ENCODE assay signal across 16 cellular contexts in genomic region chr17:8855477-8856204, GRCh38. TPM values are rescaled to one million over a fixed set of nuclear protein-coding genes. Genes with fewer than 3 reads are reported as not detected.
DNase-seq lines count a peak whose midpoint lies in the region; ATAC-seq and TF ChIP-seq lines count a peak whose summit lies in the region.
"Had no signal": no experiment of that assay in that cellular context is flagged by ENCODE, and none has a peak within 500 bp of the region (broad histone marks: within the 10 kb centered on the region; RNA-seq: fewer than 3 reads in every experiment).

No MANE protein-coding gene starts in this region.

- H3K4me3 Mint-ChIP-seq in Caco-2 (ENCODE audit: unreplicated experiment) = no peak overlapping the region
- H3K4me3 Mint-ChIP-seq: naive thymus-derived CD4-positive, alpha-beta T cell had no signal

- H3K4me1 ChIP-seq in SK-N-SH (ENCODE audit: control insufficient read depth in 1 of 2, insufficient read depth in 2 of 2, low read depth in 1 of 2, low read length in 1 of 2) (peaks cover 0 to 2% of the 10 kb centered on the region in 2 experiments; a peak in 1 of 4 replicates), Caco-2 (no peaks in the 10 kb centered on the region; the same call in 1 of the 2 replicates)

- no peaks in the 10 kb centered on the region for H3F3A ChIP-seq in SK-N-SH (replicated peaks; ENCODE audit: insufficient read depth)

- POLR2A ChIA-PET in SK-N-SH (lab: Yijun Ruan, JAX) = no interaction called here
- POLR2A ChIA-PET in Caco-2 (lab: Charles Lee) = no interaction called here

- no peaks in the 10 kb centered on the region for H3K36me3 ChIP-seq in SK-N-SH (replicated peaks in 1 of 2; ENCODE audit: control insufficient read depth in 1 of 2, insufficient read depth in 2 of 2, low read length in 1 of 2)
- no peaks in the 10 kb centered on the region for H3K36me3 ChIP-seq in Caco-2 (ENCODE audit: control insufficient read depth, insufficient read depth, low read length)
- H3K36me3 ChIP-seq: SJSA1 had no signal

- BruUV-seq in Caco-2 (replicated peaks; lab: Mats Ljungman, UMichigan) = no TSS peak

- H3K4me1 Mint-ChIP-seq in Caco-2 (ENCODE audit: low read depth, unreplicated experiment) = no peaks in the 10 kb centered on the region

- TF ChIP-seq CTCF in SK-N-SH (IDR thresholded peaks at IDR 0.05) (no peak), GM20000 (IDR thresholded peaks at IDR 0.05; ENCODE audit: extremely low read depth, missing control alignments) (no peak), Caco-2 (IDR thresholded peaks at IDR 0.05; ENCODE audit: insufficient read depth in 1 of 2, low read depth in 1 of 2, low read length in 1 of 2, severe bottlenecking in 1 of 2, unreplicated experiment in 1 of 2) (no peak)

- no peaks in the 10 kb centered on the region for H3K36me3 Mint-ChIP-seq in Caco-2 (ENCODE audit: insufficient read depth, unreplicated experiment)

- no peak for ATAC-seq in SK-N-SH treated with all-trans-retinoic acid at 6 μM for 48 hours
- ATAC-seq in HG03196 (IDR thresholded peaks at IDR 0.05; ENCODE audit: unreplicated experiment) = peak; percentile 30
- ATAC-seq: naive thymus-derived CD4-positive, alpha-beta T cell had no signal

- H3K4me3 ChIP-seq in SK-N-SH (ENCODE audit: low read depth in 2 of 2, low read length in 1 of 2) (no peak overlapping the region), Caco-2 (ENCODE audit: low read depth, low read length) (no peak overlapping the region)
- H3K4me3 ChIP-seq: SJSA1 had no signal

- no peaks in the 10 kb centered on the region for H3K79me2 ChIP-seq in SK-N-SH (ENCODE audit: insufficient read depth)

- TF ChIP-seq EP300 in SK-N-SH (IDR thresholded peaks at IDR 0.05; ENCODE audit: borderline replicate concordance in 1 of 2, low read depth in 1 of 2, low read length in 1 of 2) = no peak

- no peaks in the 10 kb centered on the region for H3K9me2 ChIP-seq in SK-N-SH

- H3K4me2 ChIP-seq in SK-N-SH = peak overlapping the region; percentile 19; the same call in 1 of the 2 replicates

- no peaks in the 10 kb centered on the region for H3K27me3 Mint-ChIP-seq in Caco-2 (ENCODE audit: insufficient read depth, unreplicated experiment)
- H3K27me3 Mint-ChIP-seq: naive thymus-derived CD4-positive, alpha-beta T cell had no signal

- no peak overlapping the region for H3K27ac ChIP-seq in SK-N-SH (ENCODE audit: low read depth in 2 of 2, low read length in 1 of 2)
- H3K27ac ChIP-seq: SJSA1 had no signal

- H2AFZ ChIP-seq in SK-N-SH (ENCODE audit: low read depth) = no peak overlapping the region

- intact Hi-C loops in Caco-2 (cut with micrococcal nuclease; ENCODE audit: unreplicated experiment) = no loop called here

- no peak overlapping the region for H3K27ac Mint-ChIP-seq in Caco-2 (ENCODE audit: unreplicated experiment)
- H3K27ac Mint-ChIP-seq: naive thymus-derived CD4-positive, alpha-beta T cell had no signal

- no peaks in the 10 kb centered on the region for H4K20me1 ChIP-seq in SK-N-SH (ENCODE audit: insufficient read depth)

- 18% methylated on average over 17 of the region's 17 CpGs for WGBS in SK-N-SH (ENCODE audit: low lambda C conversion rate)

- CTCF ChIA-PET in SK-N-SH (lab: Yijun Ruan, JAX) (no interaction called here), Caco-2 (lab: Charles Lee) (no interaction called here)

- no peaks in the 10 kb centered on the region for H3K9me3 ChIP-seq in SK-N-SH
- H3K9me3 ChIP-seq in Caco-2 = no peaks in the 10 kb centered on the region
- H3K9me3 ChIP-seq: SJSA1 had no signal

- H3K27me3 ChIP-seq in SK-N-SH (ENCODE audit: insufficient read depth) = peaks cover 11% of the 10 kb centered on the region; the same call in 1 of the 2 replicates
- H3K27me3 ChIP-seq in Caco-2 (replicated peaks; ENCODE audit: control insufficient read depth, insufficient read depth, low read length) = no peaks in the 10 kb centered on the region
- H3K27me3 ChIP-seq: SJSA1 had no signal

- no peak for TF ChIP-seq RAD21 in SK-N-SH (IDR thresholded peaks at IDR 0.05; ENCODE audit: low read length)

- DNase-seq in SK-N-SH (no peak), GM20000 (ENCODE audit: low spot score) (peak; percentile 50), putamen (ENCODE audit: low spot score) (peak; percentile 25), Caco-2 (no peak), cerebellar nuclear complex (lab: John Stamatoyannopoulos, UW) (no peak), NCI-H526 treated with DMSO at 0.1 percent for 48 hours (lab: John Stamatoyannopoulos, UW) (no peak)
- DNase-seq: 8988T; activated CD4-positive, alpha-beta T cell treated with anti-CD3 and anti-CD28 coated beads for 1 hour; activated naive CD4-positive, alpha-beta T cell treated with Interleukin-2 at 50 U/mL for 16 hours; central memory CD4-positive, alpha-beta T cell; DMS79 treated with DMSO at 0.1 percent for 48 hours; NCI-H524 treated with DMSO at 0.1 percent for 48 hours had no signal

- H3K9ac ChIP-seq in SK-N-SH = no peak overlapping the region

- no peaks in the 10 kb centered on the region for H3K9me3 Mint-ChIP-seq in Caco-2 (ENCODE audit: unreplicated experiment)
- H3K9me3 Mint-ChIP-seq: naive thymus-derived CD4-positive, alpha-beta T cell had no signal

TF ChIP-seq in SK-N-SH, 30 proteins besides CTCF, POLR2A, EP300 and RAD21:
- TF ChIP-seq PBX3 (IDR thresholded peaks at IDR 0.05) = no peak
- TF ChIP-seq FOXJ3 (CRISPR knock-in tag; IDR thresholded peaks at IDR 0.05) = no peak
TF ChIP-seq in SK-N-SH: peak in this region for 0.

TF ChIP-seq in SK-N-SH treated with all-trans-retinoic acid at 6 μM for 48 hours, 23 proteins besides CTCF, POLR2A, EP300 and RAD21:
- TF ChIP-seq ZFP30 (CRISPR knock-in tag; IDR thresholded peaks at IDR 0.05) = no peak
- no peak for TF ChIP-seq SNAI2 (CRISPR knock-in tag; IDR thresholded peaks at IDR 0.05)
- no peak for TF ChIP-seq ZC3H10 (CRISPR knock-in tag; IDR thresholded peaks at IDR 0.05)
- no peak for TF ChIP-seq GLIS3 (CRISPR knock-in tag; IDR thresholded peaks at IDR 0.05)
- no peak for TF ChIP-seq ISL1 (CRISPR knock-in tag; IDR thresholded peaks at IDR 0.05)
- TF ChIP-seq ESRRG (CRISPR knock-in tag; IDR thresholded peaks at IDR 0.05) = no peak
TF ChIP-seq in SK-N-SH treated with all-trans-retinoic acid at 6 μM for 48 hours: peak in this region for 0.

RNA-seq across cellular contexts. Expression of gene PIK3R6, which starts 11.8 kb away (rescaled TPM):
- polyA plus RNA-seq in SK-N-SH (2012; rRNA removed) = 0.03 and 0.06 TPM in 2 replicates
- 0.03 TPM in 1 of 2 replicates, not detected in the other for polyA plus RNA-seq in SK-N-SH (2012; cell fraction: cytosol; rRNA removed)
- 0.08 and 0.27 TPM in 2 replicates for polyA plus RNA-seq in SK-N-SH (2012; cell fraction: nucleus; rRNA removed)
- total RNA-seq in Caco-2 (2022) = not detected in 2 replicates
- total RNA-seq: SJSA1 had no signal

RNA-seq across cellular contexts. Expression of gene MFSD6L, which starts 56.5 kb away (rescaled TPM):
- polyA plus RNA-seq in SK-N-SH (2012; rRNA removed) = not detected in 2 replicates
- polyA plus RNA-seq in SK-N-SH (2012; cell fraction: cytosol; rRNA removed) = not detected in 2 replicates
- polyA plus RNA-seq in SK-N-SH (2012; cell fraction: nucleus; rRNA removed) = 0.02 TPM in 1 of 2 replicates, not detected in the other
- not detected in 2 replicates for total RNA-seq in Caco-2 (2022)
- total RNA-seq: SJSA1 had no signal
- polyA plus RNA-seq: naive thymus-derived CD4-positive, alpha-beta T cell had no signal

Comparison
In these comparisons a context has a peak if more than half of its experiments do, and no peak if none do; other contexts are left out.
1. DNase-seq: peak in GM20000 (single experiment) and putamen (single experiment); none in SK-N-SH (single experiment), Caco-2 (0 of 2), cerebellar nuclear complex (0 of 2) and NCI-H526 treated with DMSO at 0.1 percent for 48 hours (single experiment).